ENCODE assay signal across 34 cellular contexts in the genomic region with DNA sequence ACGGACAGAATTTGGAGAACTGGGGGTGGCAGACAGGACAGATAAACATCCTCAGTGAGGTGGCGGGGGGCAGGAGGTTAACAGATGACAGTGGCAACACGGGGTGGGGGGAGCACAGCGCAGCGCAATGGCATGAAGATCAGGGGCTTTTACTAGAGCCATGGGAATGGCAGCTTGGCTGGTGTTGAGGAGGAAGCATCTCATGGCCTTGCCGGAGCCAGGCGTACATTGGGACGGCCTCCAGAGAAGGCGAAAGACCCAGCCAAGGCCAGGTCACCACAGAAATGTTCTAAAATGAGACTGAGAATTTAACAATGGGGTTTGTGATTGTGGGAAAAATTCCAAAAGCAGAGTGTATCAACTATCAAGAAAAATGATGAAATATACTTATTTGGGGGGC.
"Had no signal": no experiment of that assay in that cellular context is flagged by ENCODE, and none has a peak within 500 bp of the region (broad histone marks: within the 10 kb centered on the region; RNA-seq: fewer than 3 reads in every experiment).

No MANE protein-coding gene starts in this region.

- H3K27ac ChIP-seq: KMS-11 had no signal

- H3K36me3 ChIP-seq: MG63 had no signal

- H3K4me2 ChIP-seq: KMS-11 had no signal

- H3K9me3 ChIP-seq: MG63 had no signal

- H3K27me3 ChIP-seq: MG63 had no signal

- H3K4me3 ChIP-seq: MG63 had no signal

- H3K9ac ChIP-seq: KMS-11 had no signal

- DNase-seq: Karpas-422, Kasumi-1, KG1, MG63, MM.1S, MV-4-11, NCI-H1048, NCI-H1092, NCI-H1092 treated with DMSO at 0.1 percent for 48 hours, NCI-H1105, NCI-H1105 treated with DMSO at 0.1 percent for 48 hours, NCI-H1417, NCI-H1417 treated with DMSO at 0.1 percent for 48 hours, NCI-H1436, NCI-H1436 treated with DMSO at 0.1 percent for 48 hours, NCI-H146, NCI-H1694, NCI-H1694 treated with DMSO at 0.1 percent for 48 hours, NCI-H187, NCI-H187 treated with DMSO at 0.1 percent for 48 hours, NCI-H1930, NCI-H2029, NCI-H2029 treated with DMSO at 0.1 percent for 48 hours, NCI-H2081, NCI-H2081 treated with DMSO at 0.1 percent for 48 hours, NCI-H2107, NCI-H2171, NCI-H2171 treated with DMSO at 0.1 percent for 48 hours, NCI-H2227 treated with DMSO at 0.1 percent for 48 hours, NCI-H226, NCI-H345, NCI-H446, NCI-H446 treated with DMSO at 0.1 percent for 48 hours had no signal
